20 cellular contexts compared by ENCODE assay signal in the genomic region with DNA sequence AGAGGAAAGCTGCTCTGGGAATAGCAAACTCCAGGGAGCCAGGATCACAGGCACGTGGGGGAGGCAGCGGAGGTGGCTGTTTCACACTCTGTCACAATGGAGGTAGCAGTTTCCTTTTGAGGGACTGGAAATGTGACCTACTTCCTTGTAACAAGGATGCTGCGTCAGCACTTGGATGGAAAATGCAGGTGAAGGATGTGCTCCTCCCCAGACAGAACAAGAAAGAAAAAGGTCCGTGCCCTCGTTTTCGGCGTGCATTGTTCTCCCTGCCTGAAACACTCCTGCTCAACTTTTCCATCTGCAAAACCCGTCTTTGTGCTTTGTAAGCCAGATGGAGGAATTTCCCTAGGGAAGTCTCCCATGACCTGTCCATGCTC. TPM values are rescaled to one million over a fixed set of nuclear protein-coding genes. Genes with fewer than 3 reads are reported as not detected.
DNase-seq lines count a peak whose midpoint lies in the region; ATAC-seq and TF ChIP-seq lines count a peak whose summit lies in the region.
"Had no signal": no experiment of that assay in that cellular context is flagged by ENCODE, and none has a peak within 500 bp of the region (broad histone marks: within the 10 kb centered on the region; RNA-seq: fewer than 3 reads in every experiment).

No MANE protein-coding gene starts in this region.

- H3K27ac ChIP-seq in suprapubic skin (peak overlapping the region; percentile 20), OCI-LY7 (ENCODE audit: low read depth, low read length, poor library complexity, severe bottlenecking) (no peak overlapping the region)
- H3K27ac ChIP-seq: HL-60, pancreas, PC-9 had no signal

- TF ChIP-seq CTCF in glutamatergic neuron (IDR thresholded peaks at IDR 0.05; ENCODE audit: partially characterized antibody, unreplicated experiment) = no peak
- no peak for TF ChIP-seq CTCF in suprapubic skin (IDR thresholded peaks at IDR 0.05)
- no peak for TF ChIP-seq CTCF in OCI-LY7 (conservative IDR thresholded peaks at IDR 0.05; ENCODE audit: low read length)

- no peaks in the 10 kb centered on the region for H3K79me2 ChIP-seq in OCI-LY7 (ENCODE audit: insufficient read depth, low read depth, low read length)

- POLR2A ChIA-PET in OCI-LY7 (lab: Charles Lee) = interaction anchor here (0.6 kb wide), 1 partner anchor 975 kb away, joined by 7 read pairs; no protein-coding TSS in a partner anchor

- no peak overlapping the region for H2AFZ ChIP-seq in OCI-LY7 (ENCODE audit: low read length)
- H2AFZ ChIP-seq: PC-9 had no signal

- no peaks in the 10 kb centered on the region for H4K20me1 ChIP-seq in OCI-LY7 (ENCODE audit: insufficient read depth, low read length)

- TF ChIP-seq POLR2A in suprapubic skin (IDR thresholded peaks at IDR 0.05) = no peak

- H3K4me1 Mint-ChIP-seq in glutamatergic neuron (ENCODE audit: low read depth, unreplicated experiment) = peaks cover 6% of the 10 kb centered on the region

- peaks cover 6% of the 10 kb centered on the region for H3K9me3 ChIP-seq in suprapubic skin
- H3K9me3 ChIP-seq in OCI-LY7 (ENCODE audit: low read length) = peaks cover 13% of the 10 kb centered on the region
- H3K9me3 ChIP-seq: pancreas had no signal

- ATAC-seq in HG02759 (IDR thresholded peaks at IDR 0.05; ENCODE audit: unreplicated experiment) = no peak
- ATAC-seq: activated CD4-positive, CD25-positive, alpha-beta regulatory T cell treated with anti-CD3 and anti-CD28 coated beads, Interleukin-2, amount 50 U/mL, for 24 hours; effector memory CD8-positive, alpha-beta T cell; pancreas had no signal

- H3K4me1 ChIP-seq in suprapubic skin (peaks cover 6% of the 10 kb centered on the region), OCI-LY7 (ENCODE audit: insufficient read depth, low read length, poor library complexity, severe bottlenecking) (no peaks in the 10 kb centered on the region)
- H3K4me1 ChIP-seq: HAP-1, pancreas had no signal

- H3K4me2 ChIP-seq in OCI-LY7 (ENCODE audit: low read length) = no peak overlapping the region
- H3K4me2 ChIP-seq: PC-9 had no signal

- no TSS peak for BruUV-seq in OCI-LY7 (replicated peaks; lab: Mats Ljungman, UMichigan)

- 67% methylated on average over 8 of the region's 8 CpGs for WGBS in suprapubic skin

- peak; percentile 29 for DNase-seq in NCI-H2029 (lab: John Stamatoyannopoulos, UW)
- DNase-seq in NCI-H2029 treated with DMSO at 0.1 percent for 48 hours (lab: John Stamatoyannopoulos, UW) = no peak
- DNase-seq in glutamatergic neuron = no peak
- peak; percentile 22 for DNase-seq in mucosa of gallbladder (ENCODE audit: low spot score)
- DNase-seq in suprapubic skin (ENCODE audit: low spot score in 2 of 2) = peak; percentile 42 to 59
- DNase-seq in NCI-H2227 (lab: John Stamatoyannopoulos, UW; ENCODE audit: unreplicated experiment) = no peak
- no peak for DNase-seq in OCI-LY7 (ENCODE audit: low spot score)
- DNase-seq: 8988T; DND-41; effector memory CD8-positive, alpha-beta T cell; foreskin fibroblast; midbrain; NCI-H524 treated with DMSO at 0.1 percent for 48 hours; PC-9 had no signal

- CTCF ChIA-PET in OCI-LY7 (lab: Charles Lee; ENCODE audit: unreplicated experiment) = interaction anchor here (1.2 kb wide), 1 partner anchor 16 kb away, joined by 3 read pairs; no protein-coding TSS in a partner anchor

- peaks cover 2% of the 10 kb centered on the region for H3K27me3 Mint-ChIP-seq in glutamatergic neuron (ENCODE audit: unreplicated experiment)

- peaks cover 32% of the 10 kb centered on the region for H3K36me3 Mint-ChIP-seq in glutamatergic neuron (ENCODE audit: unreplicated experiment)

- peaks cover 11% of the 10 kb centered on the region for H3K9me3 Mint-ChIP-seq in glutamatergic neuron (ENCODE audit: unreplicated experiment)

- H3K27me3 ChIP-seq in suprapubic skin = no peaks in the 10 kb centered on the region

- H3K36me3 ChIP-seq in suprapubic skin = no peaks in the 10 kb centered on the region
- H3K36me3 ChIP-seq in OCI-LY7 (ENCODE audit: insufficient read depth, low read length) = no peaks in the 10 kb centered on the region
- H3K36me3 ChIP-seq: HAP-1, pancreas had no signal

- intact Hi-C loops in OCI-LY7 (cut with micrococcal nuclease; ENCODE audit: unreplicated experiment) = no loop called here

- H3K27ac Mint-ChIP-seq in glutamatergic neuron (ENCODE audit: unreplicated experiment) = peak overlapping the region; percentile 55
- H3K27ac Mint-ChIP-seq: activated naive CD8-positive, alpha-beta T cell; effector memory CD8-positive, alpha-beta T cell had no signal

- H3K4me3 Mint-ChIP-seq in glutamatergic neuron (ENCODE audit: unreplicated experiment) = no peak overlapping the region
- H3K4me3 Mint-ChIP-seq: activated naive CD8-positive, alpha-beta T cell; effector memory CD8-positive, alpha-beta T cell had no signal

- no peak for TF ChIP-seq EP300 in suprapubic skin (IDR thresholded peaks at IDR 0.05)

- H3K9me2 ChIP-seq in OCI-LY7 (ENCODE audit: insufficient read depth, low read length) = no peaks in the 10 kb centered on the region

- H3K4me3 ChIP-seq in suprapubic skin (no peak overlapping the region), OCI-LY7 (ENCODE audit: low read depth, low read length, poor library complexity, severe bottlenecking) (no peak overlapping the region)
- H3K4me3 ChIP-seq: HAP-1, pancreas, PC-9 had no signal

RNA-seq across cellular contexts. Expression of a gene that starts 55.1 kb away (rescaled TPM):
- 96.8 TPM for total RNA-seq in glutamatergic neuron (ENCODE audit: unreplicated experiment)
- total RNA-seq in mucosa of gallbladder = 30.6 TPM
- total RNA-seq in suprapubic skin = 10 to 100 TPM; 29.1 to 42.1 (median 31.3) TPM
- not detected in 2 replicates for total RNA-seq in OCI-LY7 (2014; rRNA removed; shearing (Covaris generic))
- total RNA-seq in OCI-LY7 (2022) = 0.10 and 0.11 TPM in 2 replicates

Comparison
In these comparisons a context has a peak if more than half of its experiments do, and no peak if none do; other contexts are left out.
1. DNase-seq: peak in NCI-H2029 (single experiment), mucosa of gallbladder (single experiment) and suprapubic skin (2 of 2); none in NCI-H2029 treated with DMSO at 0.1 percent for 48 hours (single experiment), glutamatergic neuron (single experiment), NCI-H2227 (single experiment) and OCI-LY7 (single experiment).
2. RNA of a gene that starts 55.1 kb away (total RNA-seq): 96.8 TPM in glutamatergic neuron (single experiment), 29.1 to 42.1 TPM in suprapubic skin and 30.6 TPM in mucosa of gallbladder (single experiment); 0.10 to 0.11 TPM in OCI-LY7; every median in the first group is over 10 times any median in the second.